ENCODE assay signal across 2 cellular contexts in the genomic region with DNA sequence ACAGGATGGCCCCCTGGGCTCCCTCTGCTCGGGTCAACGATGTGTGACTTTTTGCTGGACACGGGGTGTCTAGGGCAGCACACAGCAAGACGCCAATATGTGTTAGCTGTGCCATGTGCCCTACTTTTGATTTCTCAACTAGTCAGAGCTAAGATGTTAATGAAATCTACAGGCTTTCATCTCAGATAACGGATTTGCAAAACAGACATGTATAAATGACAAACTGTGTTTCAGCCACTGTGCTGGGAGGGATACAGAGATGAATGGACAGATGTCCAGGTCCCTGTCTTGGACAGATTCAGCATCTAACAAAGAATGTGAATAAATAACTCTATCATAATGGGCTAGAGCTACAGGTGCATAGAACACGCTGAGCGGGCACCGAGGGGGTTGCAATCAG.
TF ChIP-seq lines count a peak whose summit lies in the region.

No MANE protein-coding gene starts in this region.

TF ChIP-seq in SK-N-SH, 30 proteins besides CTCF, POLR2A, EP300 and RAD21 (continued from another document and continues in another):
- TF ChIP-seq, protein P1, sequence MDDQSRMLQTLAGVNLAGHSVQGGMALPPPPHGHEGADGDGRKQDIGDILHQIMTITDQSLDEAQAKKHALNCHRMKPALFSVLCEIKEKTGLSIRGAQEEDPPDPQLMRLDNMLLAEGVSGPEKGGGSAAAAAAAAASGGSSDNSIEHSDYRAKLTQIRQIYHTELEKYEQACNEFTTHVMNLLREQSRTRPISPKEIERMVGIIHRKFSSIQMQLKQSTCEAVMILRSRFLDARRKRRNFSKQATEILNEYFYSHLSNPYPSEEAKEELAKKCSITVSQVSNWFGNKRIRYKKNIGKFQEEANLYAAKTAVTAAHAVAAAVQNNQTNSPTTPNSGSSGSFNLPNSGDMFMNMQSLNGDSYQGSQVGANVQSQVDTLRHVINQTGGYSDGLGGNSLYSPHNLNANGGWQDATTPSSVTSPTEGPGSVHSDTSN (IDR thresholded peaks at IDR 0.05) = no peak
- TF ChIP-seq MEF2A (IDR thresholded peaks at IDR 0.05; ENCODE audit: borderline replicate concordance, low read depth) = no peak
- TF ChIP-seq FOXJ3 (CRISPR knock-in tag; IDR thresholded peaks at IDR 0.05) = peak; percentile 69; the same call in 1 of the 2 replicates
- no peak for TF ChIP-seq POLR2AphosphoS5 (IDR thresholded peaks at IDR 0.05; ENCODE audit: low read depth, low read length)
- peak; percentile 32; the same call in 1 of the 2 replicates for TF ChIP-seq TCF12 (IDR thresholded peaks at IDR 0.05)
- no peak for TF ChIP-seq YY1 (IDR thresholded peaks at IDR 0.05; ENCODE audit: low read depth)
- TF ChIP-seq, protein P2, sequence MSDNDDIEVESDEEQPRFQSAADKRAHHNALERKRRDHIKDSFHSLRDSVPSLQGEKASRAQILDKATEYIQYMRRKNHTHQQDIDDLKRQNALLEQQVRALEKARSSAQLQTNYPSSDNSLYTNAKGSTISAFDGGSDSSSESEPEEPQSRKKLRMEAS (IDR thresholded peaks at IDR 0.05; ENCODE audit: low read depth) = no peak
- TF ChIP-seq RCOR1 (IDR thresholded peaks at IDR 0.05; ENCODE audit: low read length) = peak; percentile 80
- TF ChIP-seq TAF1 (IDR thresholded peaks at IDR 0.05; ENCODE audit: borderline replicate concordance, low read depth, low read length) = no peak
- TF ChIP-seq ELF1 (IDR thresholded peaks at IDR 0.05) = no peak
- TF ChIP-seq, protein P3, sequence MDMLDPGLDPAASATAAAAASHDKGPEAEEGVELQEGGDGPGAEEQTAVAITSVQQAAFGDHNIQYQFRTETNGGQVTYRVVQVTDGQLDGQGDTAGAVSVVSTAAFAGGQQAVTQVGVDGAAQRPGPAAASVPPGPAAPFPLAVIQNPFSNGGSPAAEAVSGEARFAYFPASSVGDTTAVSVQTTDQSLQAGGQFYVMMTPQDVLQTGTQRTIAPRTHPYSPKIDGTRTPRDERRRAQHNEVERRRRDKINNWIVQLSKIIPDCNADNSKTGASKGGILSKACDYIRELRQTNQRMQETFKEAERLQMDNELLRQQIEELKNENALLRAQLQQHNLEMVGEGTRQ (IDR thresholded peaks at IDR 0.05; ENCODE audit: borderline replicate concordance, low read depth, low read length) = no peak
- TF ChIP-seq GATA2 (CRISPR knock-in tag; IDR thresholded peaks at IDR 0.05) = peak; percentile 88
- no peak for TF ChIP-seq NFIC (IDR thresholded peaks at IDR 0.05; ENCODE audit: borderline replicate concordance)
- TF ChIP-seq, protein P4, sequence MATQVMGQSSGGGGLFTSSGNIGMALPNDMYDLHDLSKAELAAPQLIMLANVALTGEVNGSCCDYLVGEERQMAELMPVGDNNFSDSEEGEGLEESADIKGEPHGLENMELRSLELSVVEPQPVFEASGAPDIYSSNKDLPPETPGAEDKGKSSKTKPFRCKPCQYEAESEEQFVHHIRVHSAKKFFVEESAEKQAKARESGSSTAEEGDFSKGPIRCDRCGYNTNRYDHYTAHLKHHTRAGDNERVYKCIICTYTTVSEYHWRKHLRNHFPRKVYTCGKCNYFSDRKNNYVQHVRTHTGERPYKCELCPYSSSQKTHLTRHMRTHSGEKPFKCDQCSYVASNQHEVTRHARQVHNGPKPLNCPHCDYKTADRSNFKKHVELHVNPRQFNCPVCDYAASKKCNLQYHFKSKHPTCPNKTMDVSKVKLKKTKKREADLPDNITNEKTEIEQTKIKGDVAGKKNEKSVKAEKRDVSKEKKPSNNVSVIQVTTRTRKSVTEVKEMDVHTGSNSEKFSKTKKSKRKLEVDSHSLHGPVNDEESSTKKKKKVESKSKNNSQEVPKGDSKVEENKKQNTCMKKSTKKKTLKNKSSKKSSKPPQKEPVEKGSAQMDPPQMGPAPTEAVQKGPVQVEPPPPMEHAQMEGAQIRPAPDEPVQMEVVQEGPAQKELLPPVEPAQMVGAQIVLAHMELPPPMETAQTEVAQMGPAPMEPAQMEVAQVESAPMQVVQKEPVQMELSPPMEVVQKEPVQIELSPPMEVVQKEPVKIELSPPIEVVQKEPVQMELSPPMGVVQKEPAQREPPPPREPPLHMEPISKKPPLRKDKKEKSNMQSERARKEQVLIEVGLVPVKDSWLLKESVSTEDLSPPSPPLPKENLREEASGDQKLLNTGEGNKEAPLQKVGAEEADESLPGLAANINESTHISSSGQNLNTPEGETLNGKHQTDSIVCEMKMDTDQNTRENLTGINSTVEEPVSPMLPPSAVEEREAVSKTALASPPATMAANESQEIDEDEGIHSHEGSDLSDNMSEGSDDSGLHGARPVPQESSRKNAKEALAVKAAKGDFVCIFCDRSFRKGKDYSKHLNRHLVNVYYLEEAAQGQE (IDR thresholded peaks at IDR 0.05; ENCODE audit: low read depth, low read length) = no peak
- TF ChIP-seq, protein P5, sequence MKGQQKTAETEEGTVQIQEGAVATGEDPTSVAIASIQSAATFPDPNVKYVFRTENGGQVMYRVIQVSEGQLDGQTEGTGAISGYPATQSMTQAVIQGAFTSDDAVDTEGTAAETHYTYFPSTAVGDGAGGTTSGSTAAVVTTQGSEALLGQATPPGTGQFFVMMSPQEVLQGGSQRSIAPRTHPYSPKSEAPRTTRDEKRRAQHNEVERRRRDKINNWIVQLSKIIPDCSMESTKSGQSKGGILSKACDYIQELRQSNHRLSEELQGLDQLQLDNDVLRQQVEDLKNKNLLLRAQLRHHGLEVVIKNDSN (IDR thresholded peaks at IDR 0.05; ENCODE audit: borderline replicate concordance, low read depth) = no peak
- no peak for TF ChIP-seq FOXM1 (IDR thresholded peaks at IDR 0.05; ENCODE audit: low read depth)
- no peak for TF ChIP-seq FOSL2 (IDR thresholded peaks at IDR 0.05; ENCODE audit: borderline replicate concordance, low read depth)
- TF ChIP-seq, protein P6, sequence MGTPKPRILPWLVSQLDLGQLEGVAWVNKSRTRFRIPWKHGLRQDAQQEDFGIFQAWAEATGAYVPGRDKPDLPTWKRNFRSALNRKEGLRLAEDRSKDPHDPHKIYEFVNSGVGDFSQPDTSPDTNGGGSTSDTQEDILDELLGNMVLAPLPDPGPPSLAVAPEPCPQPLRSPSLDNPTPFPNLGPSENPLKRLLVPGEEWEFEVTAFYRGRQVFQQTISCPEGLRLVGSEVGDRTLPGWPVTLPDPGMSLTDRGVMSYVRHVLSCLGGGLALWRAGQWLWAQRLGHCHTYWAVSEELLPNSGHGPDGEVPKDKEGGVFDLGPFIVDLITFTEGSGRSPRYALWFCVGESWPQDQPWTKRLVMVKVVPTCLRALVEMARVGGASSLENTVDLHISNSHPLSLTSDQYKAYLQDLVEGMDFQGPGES (IDR thresholded peaks at IDR 0.05; ENCODE audit: low read depth, low read length) = no peak
- TF ChIP-seq TEAD4 (IDR thresholded peaks at IDR 0.05; ENCODE audit: borderline replicate concordance, insufficient read depth) = no peak
- TF ChIP-seq MXI1 (IDR thresholded peaks at IDR 0.05; ENCODE audit: low read depth, low read length) = peak; percentile 52; the same call in 1 of the 2 replicates
- TF ChIP-seq GABPA (IDR thresholded peaks at IDR 0.05; ENCODE audit: low read depth) = no peak

TF ChIP-seq in SK-N-SH treated with all-trans-retinoic acid at 6 μM for 48 hours, 23 proteins besides CTCF, POLR2A, EP300 and RAD21 (continued from another document):
- no peak for TF ChIP-seq ZNF70 (CRISPR knock-in tag; IDR thresholded peaks at IDR 0.05)
